Comparison of ENCODE assay signal across 21 cellular contexts in genomic region chr22:23065495-23066122, GRCh38. TPM values are rescaled to one million over a fixed set of nuclear protein-coding genes. Genes with fewer than 3 reads are reported as not detected.
DNase-seq lines count a peak whose midpoint lies in the region; TF ChIP-seq lines count a peak whose summit lies in the region.
"Had no signal": no experiment of that assay in that cellular context is flagged by ENCODE, and none has a peak within 500 bp of the region (broad histone marks: within the 10 kb centered on the region; RNA-seq: fewer than 3 reads in every experiment).

No MANE protein-coding gene starts in this region.

- peaks cover 4% of the 10 kb centered on the region for H3K36me3 Mint-ChIP-seq in glutamatergic neuron (ENCODE audit: unreplicated experiment)
- H3K36me3 Mint-ChIP-seq in activated T-helper 2 cell treated with anti-CD3 and anti-CD28 coated beads, Interferon-gamma antibody, Interleukin-2, Interleukin-4, amounts not matched to agents 10 μg/mL and 5 μg/mL and 100 μg/mL, durations not matched to agents 14 hours and 24 hours and 36 hours (ENCODE audit: low read depth), result no peaks in the 10 kb centered on the region
- H3K36me3 Mint-ChIP-seq in endothelial cell (ENCODE audit: low read depth, unreplicated experiment), result no peaks in the 10 kb centered on the region
- H3K36me3 Mint-ChIP-seq: CD14-positive monocyte; naive thymus-derived CD8-positive, alpha-beta T cell had no signal

- H3K27me3 Mint-ChIP-seq in glutamatergic neuron (ENCODE audit: unreplicated experiment) (peaks cover 14% of the 10 kb centered on the region), endothelial cell (ENCODE audit: unreplicated experiment) (peaks cover 27% of the 10 kb centered on the region)
- peaks cover 20% of the 10 kb centered on the region for H3K27me3 Mint-ChIP-seq in activated T-helper 2 cell treated with anti-CD3 and anti-CD28 coated beads, Interferon-gamma antibody, Interleukin-2, Interleukin-4, amounts not matched to agents 10 μg/mL and 5 μg/mL and 100 μg/mL, durations not matched to agents 14 hours and 24 hours and 36 hours (ENCODE audit: low read depth)

- no peaks in the 10 kb centered on the region for H3K9me2 ChIP-seq in OCI-LY7 (ENCODE audit: insufficient read depth, low read length)

- peak overlapping the region; percentile 13 for H3K27ac ChIP-seq in OCI-LY7 (ENCODE audit: low read depth, low read length, poor library complexity, severe bottlenecking)
- H3K27ac ChIP-seq in sigmoid colon, result no peak overlapping the region
- H3K27ac ChIP-seq: A549, gastroesophageal sphincter, uterus had no signal

- H4K20me1 ChIP-seq in OCI-LY7 (ENCODE audit: insufficient read depth, low read length), result no peaks in the 10 kb centered on the region

- H3K4me1 ChIP-seq in OCI-LY7 (ENCODE audit: insufficient read depth, low read length, poor library complexity, severe bottlenecking) (peaks cover 66% of the 10 kb centered on the region), sigmoid colon (peaks cover 0 to 12% (median 9%) of the 10 kb centered on the region in 4 donors)

- peak; percentile 5 for DNase-seq in activated CD4-positive, CD25-positive, alpha-beta regulatory T cell treated with anti-CD3 and anti-CD28 coated beads, Interleukin-2, amount 50 U/mL, for 72 hours
- no peak for DNase-seq in activated CD4-positive, CD25-positive, alpha-beta regulatory T cell (lab: John Stamatoyannopoulos, UW)
- DNase-seq in OCI-LY7 (ENCODE audit: low spot score) (no peak), glutamatergic neuron (no peak), sigmoid colon (peak; percentile 48), endothelial cell (ENCODE audit: low spot score) (no peak), T-helper 1 cell (no peak)
- DNase-seq in activated T-helper 2 cell treated with anti-CD3 and anti-CD28 coated beads, Interferon-gamma antibody, Interleukin-2, Interleukin-4, amounts not matched to agents 10 μg/mL and 5 μg/mL and 100 μg/mL, durations not matched to agents 14 hours and 24 hours and 36 hours (ENCODE audit: low spot score), result no peak
- DNase-seq: activated naive CD4-positive, alpha-beta T cell treated with Interleukin-2 at 50 U/mL for 16 hours; cortex of kidney; DMS53; KG1; NCI-H774; stimulated activated naive CD4-positive, alpha-beta T cell; SW 1271 had no signal

- BruUV-seq in OCI-LY7 (replicated peaks; lab: Mats Ljungman, UMichigan), result no TSS peak

- H3K9me3 Mint-ChIP-seq in glutamatergic neuron (ENCODE audit: unreplicated experiment) (peaks cover 19% of the 10 kb centered on the region), endothelial cell (ENCODE audit: unreplicated experiment) (no peaks in the 10 kb centered on the region)
- no peaks in the 10 kb centered on the region for H3K9me3 Mint-ChIP-seq in activated T-helper 2 cell treated with anti-CD3 and anti-CD28 coated beads, Interferon-gamma antibody, Interleukin-2, Interleukin-4, amounts not matched to agents 10 μg/mL and 5 μg/mL and 100 μg/mL, durations not matched to agents 14 hours and 24 hours and 36 hours
- H3K9me3 Mint-ChIP-seq: CD14-positive monocyte; naive thymus-derived CD8-positive, alpha-beta T cell had no signal

- CTCF ChIA-PET in OCI-LY7 (lab: Charles Lee; ENCODE audit: unreplicated experiment), result interaction anchor here (0.5 kb wide), 2 partner anchors 88 to 121 kb away, joined by 3 read pairs; no protein-coding TSS in a partner anchor

- no peak for TF ChIP-seq EP300 in sigmoid colon (IDR thresholded peaks at IDR 0.05)

- WGBS in sigmoid colon, 2 donors, result 77 to 85% methylated on average over 10 of the region's 10 CpGs

- no peaks in the 10 kb centered on the region for H3K79me2 ChIP-seq in OCI-LY7 (ENCODE audit: insufficient read depth, low read depth, low read length)

- no peak for TF ChIP-seq CTCF in OCI-LY7 (conservative IDR thresholded peaks at IDR 0.05; ENCODE audit: low read length)
- TF ChIP-seq CTCF in glutamatergic neuron (IDR thresholded peaks at IDR 0.05; ENCODE audit: partially characterized antibody, unreplicated experiment), result no peak
- no peak for TF ChIP-seq CTCF in sigmoid colon (IDR thresholded peaks at IDR 0.05)
- TF ChIP-seq CTCF in endothelial cell (IDR thresholded peaks at IDR 0.05; ENCODE audit: unreplicated experiment), result no peak

- POLR2A ChIA-PET in OCI-LY7 (lab: Charles Lee), result interaction anchor here (1.5 kb wide), 1 partner anchor 92 kb away, joined by 3 read pairs; no protein-coding TSS in a partner anchor

- H3K4me3 Mint-ChIP-seq in glutamatergic neuron (ENCODE audit: unreplicated experiment) (peak overlapping the region; percentile 30), endothelial cell (ENCODE audit: unreplicated experiment) (no peak overlapping the region)
- H3K4me3 Mint-ChIP-seq in activated T-helper 2 cell treated with anti-CD3 and anti-CD28 coated beads, Interferon-gamma antibody, Interleukin-2, Interleukin-4, amounts not matched to agents 10 μg/mL and 5 μg/mL and 100 μg/mL, durations not matched to agents 14 hours and 24 hours and 36 hours (ENCODE audit: low read depth), result no peak overlapping the region
- H3K4me3 Mint-ChIP-seq: CD14-positive monocyte had no signal

- H3K36me3 ChIP-seq in OCI-LY7 (ENCODE audit: insufficient read depth, low read length) (no peaks in the 10 kb centered on the region), sigmoid colon (no peaks in the 10 kb centered on the region)
- H3K36me3 ChIP-seq: gastroesophageal sphincter, uterus had no signal

- peak overlapping the region; percentile 47; the same call in 1 of the 2 replicates for H3K4me2 ChIP-seq in OCI-LY7 (ENCODE audit: low read length)
- H3K4me2 ChIP-seq: A549 had no signal

- intact Hi-C loops in OCI-LY7 (cut with micrococcal nuclease; ENCODE audit: unreplicated experiment) (no loop called here), sigmoid colon (cut with DNase I) (no loop called here)
- intact Hi-C loops in activated T-helper 2 cell treated with anti-CD3 and anti-CD28 coated beads, Interferon-gamma antibody, Interleukin-2, Interleukin-4, amounts not matched to agents 10 μg/mL and 5 μg/mL and 100 μg/mL, durations not matched to agents 14 hours and 24 hours and 36 hours (cut with micrococcal nuclease), result no loop called here

- peak overlapping the region; percentile 26; the same call in 1 of the 2 replicates for H2AFZ ChIP-seq in OCI-LY7 (ENCODE audit: low read length)

- H3K4me1 Mint-ChIP-seq in glutamatergic neuron (ENCODE audit: low read depth, unreplicated experiment) (peaks cover 22% of the 10 kb centered on the region), endothelial cell (ENCODE audit: unreplicated experiment) (no peaks in the 10 kb centered on the region)
- peaks cover 1% of the 10 kb centered on the region for H3K4me1 Mint-ChIP-seq in activated T-helper 2 cell treated with anti-CD3 and anti-CD28 coated beads, Interferon-gamma antibody, Interleukin-2, Interleukin-4, amounts not matched to agents 10 μg/mL and 5 μg/mL and 100 μg/mL, durations not matched to agents 14 hours and 24 hours and 36 hours (ENCODE audit: low read depth)

- no peaks in the 10 kb centered on the region for H3K9me3 ChIP-seq in OCI-LY7 (ENCODE audit: low read length)
- H3K9me3 ChIP-seq in sigmoid colon, result no peaks in the 10 kb centered on the region
- H3K9me3 ChIP-seq: A549, gastroesophageal sphincter, uterus had no signal

- TF ChIP-seq POLR2A in sigmoid colon (IDR thresholded peaks at IDR 0.05), result no peak

- H3K4me3 ChIP-seq in OCI-LY7 (ENCODE audit: low read depth, low read length, poor library complexity, severe bottlenecking) (no peak overlapping the region), sigmoid colon (no peak overlapping the region)
- H3K4me3 ChIP-seq: A549, gastroesophageal sphincter, lung, uterus had no signal

- H3K27me3 ChIP-seq in sigmoid colon, result no peaks in the 10 kb centered on the region
- H3K27me3 ChIP-seq: gastroesophageal sphincter, uterus had no signal

- H3K27ac Mint-ChIP-seq in glutamatergic neuron (ENCODE audit: unreplicated experiment) (peak overlapping the region; percentile 10), endothelial cell (ENCODE audit: unreplicated experiment) (no peak overlapping the region)
- H3K27ac Mint-ChIP-seq in activated T-helper 2 cell treated with anti-CD3 and anti-CD28 coated beads, Interferon-gamma antibody, Interleukin-2, Interleukin-4, amounts not matched to agents 10 μg/mL and 5 μg/mL and 100 μg/mL, durations not matched to agents 14 hours and 24 hours and 36 hours, result no peak overlapping the region
- H3K27ac Mint-ChIP-seq: CD14-positive monocyte had no signal

RNA-seq across cellular contexts. Expression of gene GNAZ, which starts 4.7 kb away (rescaled TPM):
- 36.8 and 46.4 TPM in 2 replicates for total RNA-seq in OCI-LY7 (2014; rRNA removed; shearing (Covaris generic))
- 38.5 and 42.8 TPM in 2 replicates for total RNA-seq in OCI-LY7 (2022)
- 82.5 TPM for total RNA-seq in glutamatergic neuron (ENCODE audit: unreplicated experiment)
- total RNA-seq in sigmoid colon, result 10 to 100 TPM; 22.8 to 27.6 (median 24.9) TPM
- 1 to 10 TPM in 1 of 3 donors, under 1 TPM in 2; under 0.01 to 2.6 (median 0.46) TPM for polyA plus RNA-seq in sigmoid colon
- total RNA-seq in activated T-helper 2 cell treated with anti-CD3 and anti-CD28 coated beads, Interferon-gamma antibody, Interleukin-2, Interleukin-4, amounts not matched to agents 10 μg/mL and 5 μg/mL and 100 μg/mL, durations not matched to agents 14 hours and 24 hours and 36 hours, result 0.32 and 0.39 TPM in 2 replicates
- 0.21 TPM for total RNA-seq in endothelial cell (ENCODE audit: unreplicated experiment)

Comparison
In these comparisons a context has a peak if more than half of its experiments do, and no peak if none do; other contexts are left out.
1. DNase-seq: peak in activated CD4-positive, CD25-positive, alpha-beta regulatory T cell treated with anti-CD3 and anti-CD28 coated beads, Interleukin-2, amount 50 U/mL, for 72 hours (single experiment) and sigmoid colon (single experiment); none in activated CD4-positive, CD25-positive, alpha-beta regulatory T cell (0 of 4), OCI-LY7 (single experiment), glutamatergic neuron (single experiment), activated T-helper 2 cell treated with anti-CD3 and anti-CD28 coated beads, Interferon-gamma antibody, Interleukin-2, Interleukin-4, amounts not matched to agents 10 μg/mL and 5 μg/mL and 100 μg/mL, durations not matched to agents 14 hours and 24 hours and 36 hours (single experiment), endothelial cell (single experiment) and T-helper 1 cell (0 of 5).
2. RNA of gene GNAZ, which starts 4.7 kb away (total RNA-seq): 82.5 TPM in glutamatergic neuron (single experiment), 36.8 to 46.4 TPM in OCI-LY7 and 22.8 to 27.6 TPM in sigmoid colon; 0.32 to 0.39 TPM in activated T-helper 2 cell treated with anti-CD3 and anti-CD28 coated beads, Interferon-gamma antibody, Interleukin-2, Interleukin-4, amounts not matched to agents 10 μg/mL and 5 μg/mL and 100 μg/mL, durations not matched to agents 14 hours and 24 hours and 36 hours and 0.21 TPM in endothelial cell (single experiment); every median in the first group is over 10 times any median in the second.